ENCODE assay signal across 22 cellular contexts in the genomic region with DNA sequence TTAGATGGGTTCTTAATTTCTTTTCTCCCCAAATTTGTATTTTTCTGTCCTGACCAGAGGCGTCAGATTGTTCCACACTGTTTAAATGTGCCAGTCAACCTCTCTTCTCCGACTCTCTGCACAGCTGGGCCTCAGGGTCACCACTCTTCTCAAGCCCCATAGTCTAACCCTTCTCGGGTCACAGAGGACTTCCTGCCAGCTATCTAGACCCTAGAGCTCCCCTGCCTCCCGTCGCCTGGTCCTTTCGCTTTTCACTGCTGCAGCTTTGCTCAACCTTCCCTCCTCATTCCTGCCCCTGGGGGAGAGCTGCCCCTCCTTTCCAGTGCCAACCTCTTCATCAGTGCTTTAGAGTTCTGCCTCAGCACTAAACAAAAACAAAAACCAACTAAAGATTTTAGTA.
DNase-seq lines count a peak whose midpoint lies in the region; ATAC-seq and TF ChIP-seq lines count a peak whose summit lies in the region.
"Had no signal": no experiment of that assay in that cellular context is flagged by ENCODE, and none has a peak within 500 bp of the region (broad histone marks: within the 10 kb centered on the region; RNA-seq: fewer than 3 reads in every experiment).

No MANE protein-coding gene starts in this region.

- H3K27me3 Mint-ChIP-seq in WTC11 (ENCODE audit: low read depth) (no peaks in the 10 kb centered on the region), endodermal cell (ENCODE audit: insufficient read depth) (no peaks in the 10 kb centered on the region), nephron (ENCODE audit: low read depth) (no peaks in the 10 kb centered on the region)
- H3K27me3 Mint-ChIP-seq: B cell had no signal

- H3K36me3 Mint-ChIP-seq in WTC11 (no peaks in the 10 kb centered on the region; the same call in 1 of the 2 replicates), endodermal cell (ENCODE audit: low read depth) (peaks cover 3% of the 10 kb centered on the region), nephron (ENCODE audit: low read depth) (peaks cover 16% of the 10 kb centered on the region)

- no peaks in the 10 kb centered on the region for H3K9me3 Mint-ChIP-seq in WTC11
- no peaks in the 10 kb centered on the region for H3K9me3 Mint-ChIP-seq in endodermal cell
- no peaks in the 10 kb centered on the region for H3K9me3 Mint-ChIP-seq in nephron
- H3K9me3 Mint-ChIP-seq: CD8-positive, alpha-beta T cell had no signal

- CTCF ChIA-PET in WTC11 (lab: Charles Lee), result no interaction called here

- H3K27ac Mint-ChIP-seq in WTC11, result 0 out of 2 replicates have a peak overlapping the region, but pooled peaks have one; percentile 5
- H3K27ac Mint-ChIP-seq in endodermal cell, result peak overlapping the region; percentile 53
- peak overlapping the region; percentile 42 to 76 (median 70) for H3K27ac Mint-ChIP-seq in nephron
- H3K27ac Mint-ChIP-seq: B cell; CD8-positive, alpha-beta T cell had no signal

- H3K4me1 Mint-ChIP-seq in WTC11 (peaks cover 5% of the 10 kb centered on the region), endodermal cell (peaks cover 5% of the 10 kb centered on the region), nephron (peaks cover 30% of the 10 kb centered on the region)
- H3K4me1 Mint-ChIP-seq: B cell had no signal

- DNase-seq in WTC11 (ENCODE audit: low spot score) (no peak), endodermal cell (peak; percentile 47), retina (peak; percentile 30), medulla oblongata (ENCODE audit: extremely low spot score) (no peak), D341Med (ENCODE audit: low spot score) (no peak), AG08395 (ENCODE audit: low spot score) (no peak)
- DNase-seq: CD8-positive, alpha-beta T cell; DMS79 treated with DMSO at 0.1 percent for 48 hours; H7; Karpas-422; NCI-H1092 treated with DMSO at 0.1 percent for 48 hours; NCI-H1436; NCI-H187; NCI-H2081 treated with DMSO at 0.1 percent for 48 hours; NCI-H2171; NCI-H226; NCI-H510A; NCI-H69 had no signal

- no peak overlapping the region for H3K4me3 ChIP-seq in endodermal cell (ENCODE audit: low read length)

- POLR2A ChIA-PET in WTC11 (lab: Charles Lee), result no interaction called here

- no peak overlapping the region for H3K9ac ChIP-seq in endodermal cell (ENCODE audit: extremely low read depth, low read length, poor library complexity, severe bottlenecking)

- WGBS in endodermal cell (ENCODE audit: insufficient coverage in 1 of 2, insufficient read length in 1 of 2), 2 experiments, result 88 to 94% methylated on average over 3 to 6 of the region's 6 CpGs

- H3K36me3 ChIP-seq in endodermal cell (ENCODE audit: control insufficient read depth, insufficient read depth, low read length), result no peaks in the 10 kb centered on the region

- ATAC-seq in WTC11, result peak; percentile 38
- ATAC-seq: CD8-positive, alpha-beta T cell; SK-N-SH treated with all-trans-retinoic acid at 6 μM for 48 hours had no signal

- H3K27me3 ChIP-seq in endodermal cell (ENCODE audit: control insufficient read depth, insufficient read depth, low read length, poor library complexity, severe bottlenecking), result no peaks in the 10 kb centered on the region

- no peaks in the 10 kb centered on the region for H3K9me3 ChIP-seq in endodermal cell (ENCODE audit: control insufficient read depth, low read length)

- TF ChIP-seq CTCF in WTC11 (IDR thresholded peaks at IDR 0.05), result no peak
- no peak for TF ChIP-seq CTCF in endodermal cell (conservative IDR thresholded peaks at IDR 0.05)
- no peak for TF ChIP-seq CTCF in nephron (IDR thresholded peaks at IDR 0.05; ENCODE audit: unreplicated experiment in 3 of 3)

- no peaks in the 10 kb centered on the region for H3K4me1 ChIP-seq in endodermal cell (ENCODE audit: control insufficient read depth, insufficient read depth, low read length)

- no peak overlapping the region for H3K4me3 Mint-ChIP-seq in WTC11
- no peak overlapping the region for H3K4me3 Mint-ChIP-seq in endodermal cell
- no peak overlapping the region for H3K4me3 Mint-ChIP-seq in nephron
- H3K4me3 Mint-ChIP-seq: B cell; CD8-positive, alpha-beta T cell had no signal

- no peak overlapping the region for H3K27ac ChIP-seq in endodermal cell (ENCODE audit: low read depth, low read length)
- H3K27ac ChIP-seq: C4-2B had no signal

TF ChIP-seq in WTC11, 78 proteins besides CTCF, POLR2A, EP300 and RAD21:
- TF ChIP-seq, protein P1, sequence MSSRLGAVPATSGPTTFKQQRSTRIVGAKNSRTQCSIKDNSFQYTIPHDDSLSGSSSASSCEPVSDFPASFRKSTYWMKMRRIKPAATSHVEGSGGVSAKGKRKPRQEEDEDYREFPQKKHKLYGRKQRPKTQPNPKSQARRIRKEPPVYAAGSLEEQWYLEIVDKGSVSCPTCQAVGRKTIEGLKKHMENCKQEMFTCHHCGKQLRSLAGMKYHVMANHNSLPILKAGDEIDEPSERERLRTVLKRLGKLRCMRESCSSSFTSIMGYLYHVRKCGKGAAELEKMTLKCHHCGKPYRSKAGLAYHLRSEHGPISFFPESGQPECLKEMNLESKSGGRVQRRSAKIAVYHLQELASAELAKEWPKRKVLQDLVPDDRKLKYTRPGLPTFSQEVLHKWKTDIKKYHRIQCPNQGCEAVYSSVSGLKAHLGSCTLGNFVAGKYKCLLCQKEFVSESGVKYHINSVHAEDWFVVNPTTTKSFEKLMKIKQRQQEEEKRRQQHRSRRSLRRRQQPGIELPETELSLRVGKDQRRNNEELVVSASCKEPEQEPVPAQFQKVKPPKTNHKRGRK (CRISPR knock-in tag; IDR thresholded peaks at IDR 0.05; ENCODE audit: borderline replicate concordance), result no peak
- TF ChIP-seq, protein P2, sequence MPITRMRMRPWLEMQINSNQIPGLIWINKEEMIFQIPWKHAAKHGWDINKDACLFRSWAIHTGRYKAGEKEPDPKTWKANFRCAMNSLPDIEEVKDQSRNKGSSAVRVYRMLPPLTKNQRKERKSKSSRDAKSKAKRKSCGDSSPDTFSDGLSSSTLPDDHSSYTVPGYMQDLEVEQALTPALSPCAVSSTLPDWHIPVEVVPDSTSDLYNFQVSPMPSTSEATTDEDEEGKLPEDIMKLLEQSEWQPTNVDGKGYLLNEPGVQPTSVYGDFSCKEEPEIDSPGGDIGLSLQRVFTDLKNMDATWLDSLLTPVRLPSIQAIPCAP (CRISPR knock-in tag; IDR thresholded peaks at IDR 0.05), result no peak
- TF ChIP-seq SOX15 (CRISPR knock-in tag; IDR thresholded peaks at IDR 0.05) (no peak), NR3C1 (CRISPR knock-in tag; conservative IDR thresholded peaks at IDR 0.05; ENCODE audit: low read depth) (no peak), TEAD1 (CRISPR knock-in tag; IDR thresholded peaks at IDR 0.05) (no peak), RORB (CRISPR knock-in tag; IDR thresholded peaks at IDR 0.05) (no peak), FOXJ3 (CRISPR knock-in tag; IDR thresholded peaks at IDR 0.05; ENCODE audit: borderline replicate concordance) (no peak), ZNF317 (CRISPR knock-in tag; IDR thresholded peaks at IDR 0.05; ENCODE audit: borderline replicate concordance, low read depth) (no peak), ETV6 (CRISPR knock-in tag; IDR thresholded peaks at IDR 0.05) (no peak), JAZF1 (CRISPR knock-in tag; IDR thresholded peaks at IDR 0.05) (no peak), OVOL2 (CRISPR knock-in tag; IDR thresholded peaks at IDR 0.05; ENCODE audit: borderline replicate concordance) (no peak)
- TF ChIP-seq, protein P3, sequence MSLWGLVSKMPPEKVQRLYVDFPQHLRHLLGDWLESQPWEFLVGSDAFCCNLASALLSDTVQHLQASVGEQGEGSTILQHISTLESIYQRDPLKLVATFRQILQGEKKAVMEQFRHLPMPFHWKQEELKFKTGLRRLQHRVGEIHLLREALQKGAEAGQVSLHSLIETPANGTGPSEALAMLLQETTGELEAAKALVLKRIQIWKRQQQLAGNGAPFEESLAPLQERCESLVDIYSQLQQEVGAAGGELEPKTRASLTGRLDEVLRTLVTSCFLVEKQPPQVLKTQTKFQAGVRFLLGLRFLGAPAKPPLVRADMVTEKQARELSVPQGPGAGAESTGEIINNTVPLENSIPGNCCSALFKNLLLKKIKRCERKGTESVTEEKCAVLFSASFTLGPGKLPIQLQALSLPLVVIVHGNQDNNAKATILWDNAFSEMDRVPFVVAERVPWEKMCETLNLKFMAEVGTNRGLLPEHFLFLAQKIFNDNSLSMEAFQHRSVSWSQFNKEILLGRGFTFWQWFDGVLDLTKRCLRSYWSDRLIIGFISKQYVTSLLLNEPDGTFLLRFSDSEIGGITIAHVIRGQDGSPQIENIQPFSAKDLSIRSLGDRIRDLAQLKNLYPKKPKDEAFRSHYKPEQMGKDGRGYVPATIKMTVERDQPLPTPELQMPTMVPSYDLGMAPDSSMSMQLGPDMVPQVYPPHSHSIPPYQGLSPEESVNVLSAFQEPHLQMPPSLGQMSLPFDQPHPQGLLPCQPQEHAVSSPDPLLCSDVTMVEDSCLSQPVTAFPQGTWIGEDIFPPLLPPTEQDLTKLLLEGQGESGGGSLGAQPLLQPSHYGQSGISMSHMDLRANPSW (CRISPR knock-in tag; conservative IDR thresholded peaks at IDR 0.05; ENCODE audit: low read depth), result no peak
- TF ChIP-seq, protein P4, sequence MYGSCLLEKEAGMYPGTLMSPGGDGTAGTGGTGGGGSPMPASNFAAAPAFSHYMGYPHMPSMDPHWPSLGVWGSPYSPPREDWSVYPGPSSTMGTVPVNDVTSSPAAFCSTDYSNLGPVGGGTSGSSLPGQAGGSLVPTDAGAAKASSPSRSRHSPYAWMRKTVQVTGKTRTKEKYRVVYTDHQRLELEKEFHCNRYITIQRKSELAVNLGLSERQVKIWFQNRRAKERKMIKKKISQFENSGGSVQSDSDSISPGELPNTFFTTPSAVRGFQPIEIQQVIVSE (CRISPR knock-in tag; IDR thresholded peaks at IDR 0.05; ENCODE audit: borderline replicate concordance), result no peak
- TF ChIP-seq, protein P5, sequence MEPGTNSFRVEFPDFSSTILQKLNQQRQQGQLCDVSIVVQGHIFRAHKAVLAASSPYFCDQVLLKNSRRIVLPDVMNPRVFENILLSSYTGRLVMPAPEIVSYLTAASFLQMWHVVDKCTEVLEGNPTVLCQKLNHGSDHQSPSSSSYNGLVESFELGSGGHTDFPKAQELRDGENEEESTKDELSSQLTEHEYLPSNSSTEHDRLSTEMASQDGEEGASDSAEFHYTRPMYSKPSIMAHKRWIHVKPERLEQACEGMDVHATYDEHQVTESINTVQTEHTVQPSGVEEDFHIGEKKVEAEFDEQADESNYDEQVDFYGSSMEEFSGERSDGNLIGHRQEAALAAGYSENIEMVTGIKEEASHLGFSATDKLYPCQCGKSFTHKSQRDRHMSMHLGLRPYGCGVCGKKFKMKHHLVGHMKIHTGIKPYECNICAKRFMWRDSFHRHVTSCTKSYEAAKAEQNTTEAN (CRISPR knock-in tag; IDR thresholded peaks at IDR 0.05), result no peak

Comparison
In these comparisons a context has a peak if more than half of its experiments do, and no peak if none do; other contexts are left out.
1. DNase-seq: peak in endodermal cell (single experiment) and retina (single experiment); none in WTC11 (single experiment), medulla oblongata (single experiment), D341Med (single experiment) and AG08395 (single experiment).
2. H3K27ac Mint-ChIP-seq: peak in every context shown above with its lines; median percentile 70 in nephron; 53 in endodermal cell; 5 in WTC11.